In genomic region chr14:31955941-31956579, GRCh38 we compare ENCODE assay signal across 21 cellular contexts.
"Had no signal": no experiment of that assay in that cellular context is flagged by ENCODE, and none has a peak within 500 bp of the region (broad histone marks: within the 10 kb centered on the region; RNA-seq: fewer than 3 reads in every experiment).

No MANE protein-coding gene starts in this region.

- H3K4me3 ChIP-seq: esophagus muscularis mucosa, hepatocyte, lung, skin epidermis, tibial nerve had no signal

- H3K27ac Mint-ChIP-seq: activated naive CD4-positive, alpha-beta T cell treated with anti-CD3 and anti-CD28 coated beads for 36 hours; mesothelial cell of epicardium; nephron progenitor cell; stimulated activated naive CD8-positive, alpha-beta T cell treated with anti-CD3 and anti-CD28 coated beads, Interleukin-15, Interleukin-2, amounts not matched to agents 100 ng/mL and 50 ng/mL, for 24 hours; T-helper 1 cell treated with Interleukin-12 subunit alpha and Interleukin-12 subunit beta and Interleukin-4 antibody, amounts not matched to agents 30 μg/mL and 1 μg/mL, for 36 hours had no signal

- DNase-seq: activated CD4-positive, alpha-beta T cell treated with anti-CD3 and anti-CD28 coated beads, Interleukin-2, amount 50 U/mL, for 48 hours; activated naive CD4-positive, alpha-beta T cell treated with anti-CD3 and anti-CD28 coated beads for 36 hours; aorta; cerebellar nuclear complex; effector CD4-positive, alpha-beta T cell; nephron progenitor cell; nucleus accumbens; right cardiac atrium; stimulated activated CD4-positive, alpha-beta T cell treated with anti-CD3 and anti-CD28 coated beads, Interleukin-15, amount 100 ng/mL, for 24 hours; stimulated activated CD4-positive, alpha-beta T cell treated with anti-CD3 and anti-CD28 coated beads, Interleukin-2, amount 100 ng/mL, for 48 hours; WERI-Rb-1 had no signal

- H3K9me3 Mint-ChIP-seq: activated naive CD4-positive, alpha-beta T cell treated with anti-CD3 and anti-CD28 coated beads for 36 hours had no signal

- H3K4me3 Mint-ChIP-seq: activated naive CD4-positive, alpha-beta T cell treated with anti-CD3 and anti-CD28 coated beads for 36 hours; mesothelial cell of epicardium; nephron progenitor cell; stimulated activated naive CD8-positive, alpha-beta T cell treated with anti-CD3 and anti-CD28 coated beads, Interleukin-15, Interleukin-2, amounts not matched to agents 100 ng/mL and 50 ng/mL, for 24 hours; T-helper 1 cell treated with Interleukin-12 subunit alpha and Interleukin-12 subunit beta and Interleukin-4 antibody, amounts not matched to agents 30 μg/mL and 1 μg/mL, for 36 hours had no signal

- FAIRE-seq: islet of Langerhans, urothelium cell line had no signal

- ATAC-seq: right cardiac atrium had no signal
